Comparison of ENCODE assay signal across 14 cellular contexts in genomic region chr13:51638497-51638871, GRCh38. TPM values are rescaled to one million over a fixed set of nuclear protein-coding genes. Genes with fewer than 3 reads are reported as not detected.
DNase-seq lines count a peak whose midpoint lies in the region; ATAC-seq, FAIRE-seq and TF ChIP-seq lines count a peak whose summit lies in the region.
"Had no signal": no experiment of that assay in that cellular context is flagged by ENCODE, and none has a peak within 500 bp of the region (broad histone marks: within the 10 kb centered on the region; RNA-seq: fewer than 3 reads in every experiment).

No MANE protein-coding gene starts in this region.

- peak overlapping the region; percentile 97 for H3K27ac Mint-ChIP-seq in MCF 10A (ENCODE audit: low read depth, unreplicated experiment)
- H3K27ac Mint-ChIP-seq in astrocyte (ENCODE audit: unreplicated experiment) = peak overlapping the region; percentile 58

- no peak overlapping the region for H3K27ac ChIP-seq in breast epithelium
- peak overlapping the region; percentile 8 for H3K27ac ChIP-seq in astrocyte (ENCODE audit: low read depth, low read length)
- no peak overlapping the region for H3K27ac ChIP-seq in iPS-20b (ENCODE audit: low read length)
- H3K27ac ChIP-seq in substantia nigra (ENCODE audit: low read depth, low read length, poor library complexity, severe bottlenecking) = peak overlapping the region; percentile 62
- H3K27ac ChIP-seq in psoas muscle = no peak overlapping the region
- no peak overlapping the region for H3K27ac ChIP-seq in heart left ventricle

- no TSS peak for BruUV-seq in MCF 10A (replicated peaks; lab: Mats Ljungman, UMichigan)

- H3K4me1 ChIP-seq in breast epithelium (peaks cover 0 to 3% of the 10 kb centered on the region in 2 donors), astrocyte (ENCODE audit: insufficient read depth, low read length) (peaks cover 28% of the 10 kb centered on the region), iPS-20b (ENCODE audit: insufficient read depth, low read length) (peaks cover 49% of the 10 kb centered on the region), psoas muscle (no peaks in the 10 kb centered on the region), heart left ventricle (peaks cover 0 to 47% (median 14%) of the 10 kb centered on the region in 12 donors)

- H3K9ac ChIP-seq in astrocyte (ENCODE audit: low read length) (peak overlapping the region; percentile 39), iPS-20b (ENCODE audit: low read depth, low read length) (peak overlapping the region; percentile 3; the same call in 1 of the 2 replicates)

- intact Hi-C loops in MCF 10A (cut with micrococcal nuclease) = no loop called here
- intact Hi-C loops in breast epithelium (cut with DNase I; ENCODE audit: low total_unique reads) = no loop called here
- intact Hi-C loops in psoas muscle (cut with DNase I) = no loop called here
- intact Hi-C loops in heart left ventricle (cut with DNase I) = no loop called here

- ATAC-seq in psoas muscle = no peak
- no peak for ATAC-seq in HG03565 (IDR thresholded peaks at IDR 0.05; ENCODE audit: unreplicated experiment)
- no peak for ATAC-seq in heart left ventricle
- ATAC-seq: pancreas, Right ventricle myocardium inferior had no signal

- H3K4me3 Mint-ChIP-seq in MCF 10A (ENCODE audit: unreplicated experiment) (no peak overlapping the region), astrocyte (ENCODE audit: unreplicated experiment) (no peak overlapping the region)

- TF ChIP-seq CTCF in MCF 10A (IDR thresholded peaks at IDR 0.05; ENCODE audit: unreplicated experiment) (no peak), breast epithelium (IDR thresholded peaks at IDR 0.05) (no peak), astrocyte (IDR thresholded peaks at IDR 0.05; ENCODE audit: insufficient read depth, low read depth, low read length) (no peak), psoas muscle (IDR thresholded peaks at IDR 0.05) (no peak), heart left ventricle (IDR thresholded peaks at IDR 0.05) (no peak)

- H3K4me2 ChIP-seq in astrocyte (ENCODE audit: low read length) = peak overlapping the region; percentile 72

- POLR2A ChIA-PET in MCF 10A (lab: Yijun Ruan, JAX) = interaction anchor here (0.5 to 1.3 kb wide), 10 partner anchors 11 to 188 kb away, joined by 3 to 7 read pairs (median 4); partner anchors contain the start of gene INTS6

- H3K36me3 ChIP-seq in breast epithelium = no peaks in the 10 kb centered on the region
- no peaks in the 10 kb centered on the region for H3K36me3 ChIP-seq in astrocyte (ENCODE audit: insufficient read depth, low read length)
- H3K36me3 ChIP-seq in iPS-20b (ENCODE audit: insufficient read depth, low read depth, low read length) = no peaks in the 10 kb centered on the region
- H3K36me3 ChIP-seq in psoas muscle (ENCODE audit: insufficient read depth in 1 of 2, low read depth in 1 of 2) = no peaks in the 10 kb centered on the region
- no peaks in the 10 kb centered on the region for H3K36me3 ChIP-seq in heart left ventricle
- H3K36me3 ChIP-seq: pancreas, tibial nerve had no signal

- peaks cover 6% of the 10 kb centered on the region for H4K20me1 ChIP-seq in astrocyte (ENCODE audit: insufficient read depth, low read length)

- 60 to 85% (median 61%) methylated on average over 5 of the region's 5 CpGs for WGBS in psoas muscle, 3 donors
- 78 to 85% (median 83%) methylated on average over 5 of the region's 5 CpGs for WGBS in heart left ventricle, 4 donors

- no peak overlapping the region for H2AFZ ChIP-seq in astrocyte (ENCODE audit: low read depth, low read length)

- DNase-seq in MCF 10A (ENCODE audit: unreplicated experiment) (no peak), breast epithelium (ENCODE audit: low spot score in 2 of 2) (no peak), astrocyte (ENCODE audit: low read depth) (peak; percentile 32), substantia nigra (lab: John Stamatoyannopoulos, UW) (no peak), psoas muscle (no peak), heart left ventricle (no peak)
- DNase-seq: COR-L47, NCI-H1417, pancreas had no signal

- no peak overlapping the region for H3K4me3 ChIP-seq in breast epithelium
- peak overlapping the region; percentile 12 for H3K4me3 ChIP-seq in astrocyte (ENCODE audit: insufficient read depth, low read depth, low read length)
- H3K4me3 ChIP-seq in iPS-20b (ENCODE audit: low read length) = peak overlapping the region; percentile 24; the same call in 1 of the 2 replicates
- no peak overlapping the region for H3K4me3 ChIP-seq in psoas muscle
- H3K4me3 ChIP-seq in heart left ventricle = no peak overlapping the region
- H3K4me3 ChIP-seq: pancreas, tibial nerve had no signal

- no peaks in the 10 kb centered on the region for H3K9me3 ChIP-seq in breast epithelium
- H3K9me3 ChIP-seq in astrocyte (ENCODE audit: insufficient read depth, low read depth, low read length) = no peaks in the 10 kb centered on the region
- H3K9me3 ChIP-seq in iPS-20b (ENCODE audit: insufficient read depth, low read depth, low read length) = no peaks in the 10 kb centered on the region
- no peaks in the 10 kb centered on the region for H3K9me3 ChIP-seq in psoas muscle
- H3K9me3 ChIP-seq in heart left ventricle = no peaks in the 10 kb centered on the region
- H3K9me3 ChIP-seq: pancreas, tibial nerve had no signal

- TF ChIP-seq POLR2A in breast epithelium (IDR thresholded peaks at IDR 0.05) = no peak
- TF ChIP-seq POLR2A in heart left ventricle (IDR thresholded peaks at IDR 0.05) = no peak

- FAIRE-seq in astrocyte (lab: Jason Lieb, UNC) = peak; percentile 94
- FAIRE-seq: endothelial cell of umbilical vein, pancreas had no signal

- CTCF ChIA-PET in MCF 10A (lab: Yijun Ruan, JAX) = interaction anchor here (0.7 to 1.0 kb wide), 4 partner anchors 57 to 476 kb away, joined by 3 to 4 read pairs (median 3); no protein-coding TSS in a partner anchor

- H3K9me3 Mint-ChIP-seq in MCF 10A (ENCODE audit: unreplicated experiment) (no peaks in the 10 kb centered on the region), astrocyte (ENCODE audit: unreplicated experiment) (no peaks in the 10 kb centered on the region)

- H3K36me3 Mint-ChIP-seq in MCF 10A (ENCODE audit: insufficient read depth, unreplicated experiment) = peaks cover 22% of the 10 kb centered on the region
- H3K36me3 Mint-ChIP-seq in astrocyte (ENCODE audit: low read depth, unreplicated experiment) = peaks cover 3% of the 10 kb centered on the region

- peaks cover 58% of the 10 kb centered on the region for H3K79me2 ChIP-seq in astrocyte (ENCODE audit: insufficient read depth, low read length)

- no peaks in the 10 kb centered on the region for H3K27me3 ChIP-seq in breast epithelium
- no peaks in the 10 kb centered on the region for H3K27me3 ChIP-seq in astrocyte (ENCODE audit: insufficient read depth, low read length)
- no peaks in the 10 kb centered on the region for H3K27me3 ChIP-seq in iPS-20b (ENCODE audit: insufficient read depth, low read length)
- no peaks in the 10 kb centered on the region for H3K27me3 ChIP-seq in psoas muscle (ENCODE audit: insufficient read depth in 3 of 3, low read length in 2 of 3)
- H3K27me3 ChIP-seq in heart left ventricle = no peaks in the 10 kb centered on the region
- H3K27me3 ChIP-seq: pancreas, tibial nerve had no signal

- H3K27me3 Mint-ChIP-seq in MCF 10A (ENCODE audit: insufficient read depth, unreplicated experiment) (no peaks in the 10 kb centered on the region), astrocyte (ENCODE audit: low read depth, unreplicated experiment) (no peaks in the 10 kb centered on the region)

- H3K4me1 Mint-ChIP-seq in MCF 10A (ENCODE audit: insufficient read depth, unreplicated experiment) (peaks cover 55% of the 10 kb centered on the region), astrocyte (ENCODE audit: low read depth, unreplicated experiment) (peaks cover 35% of the 10 kb centered on the region)

RNA-seq across cellular contexts. Expression of gene WDFY2, which starts 54.2 kb away (rescaled TPM):
- total RNA-seq in MCF 10A (2022) (46.7 and 56.2 TPM in 2 replicates), breast epithelium (10 to 100 TPM; 21.0 to 27.7 (median 21.4) TPM), astrocyte (16.2 and 16.3 TPM in 2 replicates), psoas muscle (1 to 10 TPM; 1.4 to 2.3 (median 1.9) TPM), heart left ventricle (10 to 100 TPM in 1 of 9 donors, 1 to 10 TPM in 8; 3.9 to 12.6 (median 7.4) TPM)
- polyA plus RNA-seq in psoas muscle (1 to 10 TPM in 2 of 3 donors, under 1 TPM in 1; 0.66 to 5.3 (median 1.5) TPM), heart left ventricle (1 to 10 TPM; 2.0 to 4.9 TPM)

Comparison
In these comparisons a context has a peak if more than half of its experiments do, and no peak if none do; other contexts are left out.
1. H3K27ac ChIP-seq: peak in astrocyte (single experiment) and substantia nigra (single experiment); none in breast epithelium (0 of 2), iPS-20b (single experiment), psoas muscle (single experiment) and heart left ventricle (0 of 12).
2. H3K4me3 ChIP-seq: peak in astrocyte (single experiment) and iPS-20b (single experiment); none in breast epithelium (0 of 3), psoas muscle (single experiment) and heart left ventricle (0 of 12).